ENCODE assay signal across 26 cellular contexts in genomic region chr16:11479916-11480315, GRCh38.
DNase-seq lines count a peak whose midpoint lies in the region; ATAC-seq, FAIRE-seq and TF ChIP-seq lines count a peak whose summit lies in the region.
"Had no signal": no experiment of that assay in that cellular context is flagged by ENCODE, and none has a peak within 500 bp of the region (broad histone marks: within the 10 kb centered on the region; RNA-seq: fewer than 3 reads in every experiment).

No MANE protein-coding gene starts in this region.

- no peaks in the 10 kb centered on the region for H3K9me3 ChIP-seq in K562 (replicated peaks; ENCODE audit: control insufficient read depth, insufficient read depth, low read depth, low read length)

- in situ Hi-C loops in K562 (cut with MboI) = no loop called here

- no peak for TF ChIP-seq POLR2A in K562 (conservative IDR thresholded peaks at IDR 0.05)

- peaks cover 15% of the 10 kb centered on the region for H3K36me3 Mint-ChIP-seq in nephron progenitor cell (ENCODE audit: low read depth)
- peaks cover 34 to 38% of the 10 kb centered on the region in 2 donors for H3K36me3 Mint-ChIP-seq in stimulated activated naive B cell treated with anti-CD40 and anti-IgM and Interleukin-4, amounts not matched to agents 10 μg/mL and 1 μg/mL and 100 μg/mL, for 72 hours

- H3K27me3 ChIP-seq in K562 (ENCODE audit: control insufficient read depth in 2 of 2, insufficient read depth in 2 of 2, low read length in 2 of 2) = peaks cover 5 to 24% of the 10 kb centered on the region in 2 experiments; a peak in 3 of 5 replicates
- H3K27me3 ChIP-seq: BLaER1 treated with 17β-estradiol and CSF1 and Interleukin-3, amounts not matched to agents 10 nM and 100 nM had no signal

- H3K9ac ChIP-seq in K562 (ENCODE audit: insufficient read depth in 1 of 2, low read depth in 2 of 2, low read length in 2 of 2) = no peak overlapping the region
- H3K9ac ChIP-seq: BLaER1 treated with 17β-estradiol and CSF1 and Interleukin-3, amounts not matched to agents 10 nM and 100 nM had no signal

- peaks cover 0 to 8% of the 10 kb centered on the region in 2 experiments; a peak in 2 of 5 replicates for H3K4me1 ChIP-seq in K562 (replicated peaks in 1 of 2; ENCODE audit: control insufficient read depth in 2 of 2, insufficient read depth in 2 of 2, low read length in 2 of 2)
- H3K4me1 ChIP-seq: BLaER1 treated with 17β-estradiol and CSF1 and Interleukin-3, amounts not matched to agents 10 nM and 100 nM; Caco-2 had no signal

- POLR2A ChIA-PET in K562 (lab: Yijun Ruan, JAX) = no interaction called here

- H3K4me3 Mint-ChIP-seq in nephron progenitor cell = no peak overlapping the region
- no peak overlapping the region for H3K4me3 Mint-ChIP-seq in stimulated activated naive B cell treated with anti-CD40 and anti-IgM and Interleukin-4, amounts not matched to agents 10 μg/mL and 1 μg/mL and 100 μg/mL, for 72 hours
- H3K4me3 Mint-ChIP-seq: B cell; CD4-positive, alpha-beta T cell; CD8-positive, alpha-beta T cell had no signal

- H3K4me3 ChIP-seq in K562 = no peak overlapping the region
- H3K4me3 ChIP-seq: A549; BLaER1 treated with 17β-estradiol and CSF1 and Interleukin-3, amounts not matched to agents 10 nM and 100 nM; GM12878 had no signal

- DNase-seq in K562 (ENCODE audit: extremely low read depth in 1 of 4, low spot score in 3 of 4) (no peak), nephron progenitor cell (no peak), NAMALWA (ENCODE audit: low spot score) (no peak), DMS114 treated with DMSO at 0.1 percent for 48 hours (lab: John Stamatoyannopoulos, UW; ENCODE audit: unreplicated experiment) (no peak)
- DNase-seq in stimulated activated naive B cell treated with anti-CD40 and anti-IgM and Interleukin-4, amounts not matched to agents 10 μg/mL and 1 μg/mL and 100 μg/mL, for 72 hours = no peak
- DNase-seq: AML-193; Caco-2; Calu3; CD4-positive, alpha-beta T cell; CD8-positive, alpha-beta T cell; DMS153; DMS53; DMS79; DND-41; EL; GDM1 had no signal

- FAIRE-seq in K562 (lab: Jason Lieb, UNC) = no peak
- FAIRE-seq: A549, D721Med, GM12878, GM12892, GM18507 had no signal

- CTCF ChIA-PET in K562 (lab: Yijun Ruan, JAX; ENCODE audit: low intra/inter-chr PET ratio) = no interaction called here

- no peaks in the 10 kb centered on the region for H4K20me1 ChIP-seq in K562 (replicated peaks; ENCODE audit: control insufficient read depth, insufficient read depth, low read length)
- H4K20me1 ChIP-seq: BLaER1 treated with 17β-estradiol and CSF1 and Interleukin-3, amounts not matched to agents 10 nM and 100 nM had no signal

- H3K27ac ChIP-seq in K562 (ENCODE audit: extremely low read depth, low read depth, low read length) = no peak overlapping the region
- H3K27ac ChIP-seq: 22Rv1; A549; BLaER1 treated with 17β-estradiol and CSF1 and Interleukin-3, amounts not matched to agents 10 nM and 100 nM; C4-2B had no signal

- peak overlapping the region; percentile 7 for H3K27ac Mint-ChIP-seq in nephron progenitor cell
- peak overlapping the region; percentile 6 for H3K27ac Mint-ChIP-seq in stimulated activated naive B cell treated with anti-CD40 and anti-IgM and Interleukin-4, amounts not matched to agents 10 μg/mL and 1 μg/mL and 100 μg/mL, for 72 hours
- H3K27ac Mint-ChIP-seq: B cell; CD4-positive, alpha-beta T cell; CD8-positive, alpha-beta T cell had no signal

- TF ChIP-seq EP300 in K562 (IDR thresholded peaks at IDR 0.05; ENCODE audit: low read length) = no peak

- no peak for TF ChIP-seq RAD21 in K562 (CRISPR knock-in tag; conservative IDR thresholded peaks at IDR 0.05 in 1 of 2, IDR thresholded peaks at IDR 0.05 in 1 of 2)

- no peak overlapping the region for H3K4me2 ChIP-seq in K562 (ENCODE audit: insufficient read depth, low read length)
- H3K4me2 ChIP-seq: A549; BLaER1 treated with 17β-estradiol and CSF1 and Interleukin-3, amounts not matched to agents 10 nM and 100 nM had no signal

- no TSS peak for BruUV-seq in K562 (replicated peaks; lab: Mats Ljungman, UMichigan)

- 15% methylated on average over 4 of the region's 4 CpGs for WGBS in K562 (ENCODE audit: insufficient coverage, low coverage, missing lambda C conversion rate)

- no peak overlapping the region for H2AFZ ChIP-seq in K562 (ENCODE audit: low read depth, low read length)

- intact Hi-C loops in K562 (cut with micrococcal nuclease) = no loop called here

- no peaks in the 10 kb centered on the region for H3K79me2 ChIP-seq in K562 (ENCODE audit: control insufficient read depth, insufficient read depth, low read length)

- TF ChIP-seq CTCF in K562 (IDR thresholded peaks at IDR 0.05 in 2 of 3, conservative IDR thresholded peaks at IDR 0.05 in 1 of 3; ENCODE audit: insufficient read depth in 2 of 3, low read depth in 1 of 3, low read length in 3 of 3) (no peak), nephron progenitor cell (IDR thresholded peaks at IDR 0.05) (no peak)

- H3K27me3 Mint-ChIP-seq in nephron progenitor cell (ENCODE audit: low read depth, poor library complexity) = peaks cover 4% of the 10 kb centered on the region
- H3K27me3 Mint-ChIP-seq in stimulated activated naive B cell treated with anti-CD40 and anti-IgM and Interleukin-4, amounts not matched to agents 10 μg/mL and 1 μg/mL and 100 μg/mL, for 72 hours = peaks cover 0 to 3% of the 10 kb centered on the region in 2 donors
- H3K27me3 Mint-ChIP-seq: B cell; CD4-positive, alpha-beta T cell had no signal

- peaks cover 53% of the 10 kb centered on the region for H3K9me3 Mint-ChIP-seq in nephron progenitor cell
- peaks cover 21 to 23% of the 10 kb centered on the region in 2 donors for H3K9me3 Mint-ChIP-seq in stimulated activated naive B cell treated with anti-CD40 and anti-IgM and Interleukin-4, amounts not matched to agents 10 μg/mL and 1 μg/mL and 100 μg/mL, for 72 hours

- H3K9me1 ChIP-seq in K562 (ENCODE audit: control insufficient read depth, insufficient read depth, low read length) = no peaks in the 10 kb centered on the region

- ATAC-seq in K562 (no peak), HG02885 (IDR thresholded peaks at IDR 0.05; ENCODE audit: poor library complexity, unreplicated experiment) (no peak)
- no peak for ATAC-seq in stimulated activated naive B cell treated with anti-CD40 and anti-IgM and Interleukin-4, amounts not matched to agents 10 μg/mL and 1 μg/mL and 100 μg/mL, for 72 hours (replicated peaks)
- ATAC-seq: A549; CD8-positive, alpha-beta T cell; GM12878 had no signal

- no peaks in the 10 kb centered on the region for H3K4me1 Mint-ChIP-seq in nephron progenitor cell
- no peaks in the 10 kb centered on the region for H3K4me1 Mint-ChIP-seq in stimulated activated naive B cell treated with anti-CD40 and anti-IgM and Interleukin-4, amounts not matched to agents 10 μg/mL and 1 μg/mL and 100 μg/mL, for 72 hours
- H3K4me1 Mint-ChIP-seq: B cell had no signal

- no peaks in the 10 kb centered on the region for H3K36me3 ChIP-seq in K562 (ENCODE audit: control insufficient read depth, insufficient read depth, low read length)

TF ChIP-seq in K562, 482 proteins besides CTCF, POLR2A, EP300 and RAD21:
- TF ChIP-seq HCFC1 (IDR thresholded peaks at IDR 0.05; ENCODE audit: low read depth, low read length) (no peak), RBM25 (IDR thresholded peaks at IDR 0.05; ENCODE audit: low read depth, low read length, severe bottlenecking) (peak; percentile 11), E2F1 (CRISPR knock-in tag; IDR thresholded peaks at IDR 0.05) (no peak), FOXJ3 (CRISPR knock-in tag; IDR thresholded peaks at IDR 0.05) (no peak)
